In genomic region chr12:31861360-31861759, GRCh38 we compare ENCODE assay signal across 16 cellular contexts.
"Had no signal": no experiment of that assay in that cellular context is flagged by ENCODE, and none has a peak within 500 bp of the region (broad histone marks: within the 10 kb centered on the region; RNA-seq: fewer than 3 reads in every experiment).

No MANE protein-coding gene starts in this region.

- DNase-seq: activated CD4-positive, CD25-positive, alpha-beta regulatory T cell treated with anti-CD3 and anti-CD28 coated beads, Interleukin-2, amount 50 U/mL, for 72 hours; activated gamma-delta T cell treated with Interleukin-2 at 50 U/mL for 16 hours; activated T-cell treated with anti-CD3 and anti-CD28 coated beads, Interleukin-2, amount 50 U/mL, for 48 hours; aorta; head of caudate nucleus; left ventricle myocardium superior; psoas muscle; right cardiac atrium; SJCRH30; stimulated activated naive CD4-positive, alpha-beta T cell treated with Interleukin-2 at 50 U/mL for 16 hours; transverse colon had no signal

- H3K4me3 Mint-ChIP-seq: memory B cell, neural crest cell had no signal

- ATAC-seq: left ventricle myocardium superior, psoas muscle, right cardiac atrium had no signal

- H3K36me3 ChIP-seq: SJCRH30, suprapubic skin, transverse colon, vagina had no signal

- H3K4me1 Mint-ChIP-seq: neural crest cell had no signal

- H3K4me3 ChIP-seq: coronary artery, psoas muscle, SJCRH30, suprapubic skin, transverse colon, vagina had no signal

- H3K4me1 ChIP-seq: psoas muscle, SJCRH30, suprapubic skin, transverse colon, vagina had no signal

- H3K27me3 Mint-ChIP-seq: memory B cell had no signal

- H3K27me3 ChIP-seq: SJCRH30, suprapubic skin, transverse colon, vagina had no signal

- H3K9me3 ChIP-seq: psoas muscle, SJCRH30, suprapubic skin, transverse colon, vagina had no signal

- H3K27ac ChIP-seq: coronary artery, psoas muscle, SJCRH30, suprapubic skin, transverse colon, vagina had no signal
